In the genomic region with DNA sequence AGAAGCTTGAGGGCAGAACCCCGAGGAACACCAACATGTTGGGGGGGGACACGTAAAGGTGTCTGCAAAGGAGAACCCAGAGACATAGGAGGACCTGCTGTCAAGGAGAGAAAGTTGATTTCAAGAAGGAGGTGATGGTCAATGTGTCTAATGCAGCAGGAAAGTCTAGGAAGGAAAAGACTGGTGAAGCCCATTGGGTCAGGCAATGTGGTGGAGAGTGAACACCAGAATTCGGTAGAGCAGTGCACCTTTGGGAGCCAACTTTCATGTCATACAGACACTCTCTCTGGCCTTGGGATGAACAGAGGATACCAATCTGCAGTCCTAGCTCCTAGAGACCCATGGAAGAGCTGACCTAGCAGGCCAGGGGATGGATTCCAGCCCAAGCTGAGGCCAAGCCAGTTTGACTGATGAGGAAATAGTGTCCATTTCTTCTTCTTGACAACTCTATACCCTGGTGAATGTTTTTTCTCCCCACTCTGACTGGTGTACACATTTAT, we compare ENCODE assay signal across 19 cellular contexts.
DNase-seq lines count a peak whose midpoint lies in the region; ATAC-seq and TF ChIP-seq lines count a peak whose summit lies in the region.
"Had no signal": no experiment of that assay in that cellular context is flagged by ENCODE, and none has a peak within 500 bp of the region (broad histone marks: within the 10 kb centered on the region; RNA-seq: fewer than 3 reads in every experiment).

No MANE protein-coding gene starts in this region.

- H3K27me3 ChIP-seq in aorta (ENCODE audit: control insufficient read depth in 1 of 2, insufficient read depth in 2 of 2, low read length in 1 of 2): peaks cover 0 to 4% of the 10 kb centered on the region in 2 donors
- H3K27me3 ChIP-seq: BLaER1 treated with 17β-estradiol and CSF1 and Interleukin-3, amounts not matched to agents 10 nM and 100 nM had no signal

- no peak overlapping the region for H3K4me3 Mint-ChIP-seq in activated CD4-positive, alpha-beta T cell treated with anti-CD3 and anti-CD28 coated beads for 36 hours
- H3K4me3 Mint-ChIP-seq in glutamatergic neuron (ENCODE audit: unreplicated experiment): no peak overlapping the region
- H3K4me3 Mint-ChIP-seq: CD4-positive, alpha-beta T cell; CD8-positive, alpha-beta T cell had no signal

- CTCF ChIA-PET in activated CD4-positive, alpha-beta T cell treated with anti-CD3 and anti-CD28 coated beads for 36 hours (lab: Charles Lee): no interaction called here

- WGBS in aorta, 2 donors: 92 to 96% methylated on average over 3 of the region's 3 CpGs

- no peak for TF ChIP-seq CTCF in glutamatergic neuron (IDR thresholded peaks at IDR 0.05; ENCODE audit: partially characterized antibody, unreplicated experiment)

- no peaks in the 10 kb centered on the region for H3K36me3 ChIP-seq in aorta (ENCODE audit: control insufficient read depth in 1 of 2, insufficient read depth in 2 of 2, low read length in 1 of 2)
- H3K36me3 ChIP-seq: BLaER1 treated with 17β-estradiol and CSF1 and Interleukin-3, amounts not matched to agents 10 nM and 100 nM had no signal

- no peak overlapping the region for H3K27ac ChIP-seq in aorta (ENCODE audit: low read depth in 1 of 2, low read length in 2 of 2)
- H3K27ac ChIP-seq: 22Rv1; A549; BLaER1 treated with 17β-estradiol and CSF1 and Interleukin-3, amounts not matched to agents 10 nM and 100 nM; C4-2B had no signal

- peaks cover 4% of the 10 kb centered on the region for H3K27me3 Mint-ChIP-seq in activated CD4-positive, alpha-beta T cell treated with anti-CD3 and anti-CD28 coated beads for 36 hours
- no peaks in the 10 kb centered on the region for H3K27me3 Mint-ChIP-seq in glutamatergic neuron (ENCODE audit: unreplicated experiment)

- no peak for DNase-seq in activated CD4-positive, alpha-beta T cell treated with anti-CD3 and anti-CD28 coated beads for 36 hours
- DNase-seq in activated CD4-positive, alpha-beta T cell treated with anti-CD3 and anti-CD28 coated beads for 1 hour: no peak
- no peak for DNase-seq in glutamatergic neuron
- DNase-seq in AML-193 (lab: John Stamatoyannopoulos, UW): no peak
- DNase-seq in aorta: no peak
- DNase-seq: Caco-2; Calu3; CD4-positive, alpha-beta T cell; CD8-positive, alpha-beta T cell; DMS53; DMS79; DND-41; EL; GDM1 had no signal

- no peaks in the 10 kb centered on the region for H3K9me3 ChIP-seq in aorta (ENCODE audit: control insufficient read depth, low read length)
- H3K9me3 ChIP-seq: A549, Caco-2 had no signal

- no peak for ATAC-seq in activated CD4-positive, alpha-beta T cell treated with anti-CD3 and anti-CD28 coated beads for 36 hours
- ATAC-seq in aorta (ENCODE audit: low FRiP score): no peak
- ATAC-seq: A549; CD8-positive, alpha-beta T cell; GM12878 had no signal

- peak overlapping the region; percentile 0 for H3K27ac Mint-ChIP-seq in activated CD4-positive, alpha-beta T cell treated with anti-CD3 and anti-CD28 coated beads for 36 hours
- peak overlapping the region; percentile 0 for H3K27ac Mint-ChIP-seq in glutamatergic neuron (ENCODE audit: unreplicated experiment)
- H3K27ac Mint-ChIP-seq: CD4-positive, alpha-beta T cell; CD8-positive, alpha-beta T cell had no signal

- intact Hi-C loops in activated CD4-positive, alpha-beta T cell treated with anti-CD3 and anti-CD28 coated beads for 36 hours (cut with DNase I, micrococcal nuclease): no loop called here
- intact Hi-C loops in aorta (cut with DNase I): no loop called here

- no peaks in the 10 kb centered on the region for H3K36me3 Mint-ChIP-seq in activated CD4-positive, alpha-beta T cell treated with anti-CD3 and anti-CD28 coated beads for 36 hours (ENCODE audit: low read depth)
- H3K36me3 Mint-ChIP-seq in glutamatergic neuron (ENCODE audit: unreplicated experiment): no peaks in the 10 kb centered on the region
- H3K36me3 Mint-ChIP-seq: CD8-positive, alpha-beta T cell had no signal

- no peaks in the 10 kb centered on the region for H3K4me1 Mint-ChIP-seq in activated CD4-positive, alpha-beta T cell treated with anti-CD3 and anti-CD28 coated beads for 36 hours
- peaks cover 36% of the 10 kb centered on the region for H3K4me1 Mint-ChIP-seq in glutamatergic neuron (ENCODE audit: low read depth, unreplicated experiment)

- no peaks in the 10 kb centered on the region for H3K4me1 ChIP-seq in aorta (ENCODE audit: control insufficient read depth in 1 of 2, insufficient read depth in 2 of 2, low read length in 2 of 2)
- H3K4me1 ChIP-seq: A549, Caco-2 had no signal

- no peak overlapping the region for H3K4me3 ChIP-seq in aorta (ENCODE audit: low read length in 2 of 2)
- H3K4me3 ChIP-seq: A549; BLaER1 treated with 17β-estradiol and CSF1 and Interleukin-3, amounts not matched to agents 10 nM and 100 nM; GM12878 had no signal

- H3K9me3 Mint-ChIP-seq in activated CD4-positive, alpha-beta T cell treated with anti-CD3 and anti-CD28 coated beads for 36 hours (ENCODE audit: low read depth): no peaks in the 10 kb centered on the region
- H3K9me3 Mint-ChIP-seq in glutamatergic neuron (ENCODE audit: unreplicated experiment): peaks cover 3% of the 10 kb centered on the region
- H3K9me3 Mint-ChIP-seq: CD4-positive, alpha-beta T cell; CD8-positive, alpha-beta T cell had no signal

- POLR2A ChIA-PET in activated CD4-positive, alpha-beta T cell treated with anti-CD3 and anti-CD28 coated beads for 36 hours (lab: Charles Lee): no interaction called here
